In genomic region chr3:150142936-150143335, GRCh38 we compare ENCODE assay signal across 14 cellular contexts.
DNase-seq lines count a peak whose midpoint lies in the region; ATAC-seq lines count a peak whose summit lies in the region.
"Had no signal": no experiment of that assay in that cellular context is flagged by ENCODE, and none has a peak within 500 bp of the region (broad histone marks: within the 10 kb centered on the region; RNA-seq: fewer than 3 reads in every experiment).

No MANE protein-coding gene starts in this region.

- no peaks in the 10 kb centered on the region for H3K9me3 Mint-ChIP-seq in activated naive CD8-positive, alpha-beta T cell treated with anti-CD3 and anti-CD28 coated beads for 36 hours
- H3K9me3 Mint-ChIP-seq: CD4-positive, alpha-beta T cell had no signal

- H3K4me3 Mint-ChIP-seq in activated naive CD8-positive, alpha-beta T cell treated with anti-CD3 and anti-CD28 coated beads for 36 hours, result no peak overlapping the region
- H3K4me3 Mint-ChIP-seq: CD4-positive, alpha-beta T cell had no signal

- H3K27ac Mint-ChIP-seq in activated naive CD8-positive, alpha-beta T cell treated with anti-CD3 and anti-CD28 coated beads for 36 hours, result no peak overlapping the region
- H3K27ac Mint-ChIP-seq: CD4-positive, alpha-beta T cell had no signal

- peak; percentile 22 for DNase-seq in AG08395 (ENCODE audit: low spot score)
- peak; percentile 76 for DNase-seq in EH (ENCODE audit: low read depth)
- peak; percentile 29 for DNase-seq in astrocyte of the hippocampus (ENCODE audit: low read depth, low spot score)
- DNase-seq in renal cortical epithelial cell (ENCODE audit: low read depth), result peak; percentile 17
- no peak for DNase-seq in activated naive CD8-positive, alpha-beta T cell treated with anti-CD3 and anti-CD28 coated beads for 36 hours
- DNase-seq in KBM-7, result no peak
- DNase-seq: 8988T; AML-193; Caco-2; CD4-positive, alpha-beta T cell; GDM1; GOT3; H7 had no signal

- ATAC-seq in HG02798 (IDR thresholded peaks at IDR 0.05; ENCODE audit: poor library complexity, unreplicated experiment), result no peak

- peaks cover 6% of the 10 kb centered on the region for H3K27me3 Mint-ChIP-seq in activated naive CD8-positive, alpha-beta T cell treated with anti-CD3 and anti-CD28 coated beads for 36 hours

- H3K36me3 Mint-ChIP-seq in activated naive CD8-positive, alpha-beta T cell treated with anti-CD3 and anti-CD28 coated beads for 36 hours, result no peaks in the 10 kb centered on the region

- peaks cover 3% of the 10 kb centered on the region for H3K4me1 Mint-ChIP-seq in activated naive CD8-positive, alpha-beta T cell treated with anti-CD3 and anti-CD28 coated beads for 36 hours

- in situ Hi-C loops in KBM-7 (cut with MboI; ENCODE audit: low pct_unique_long_range_greater_than_20kb, low sequenced_read_pairs), result no loop called here

Comparison
In these comparisons a context has a peak if more than half of its experiments do, and no peak if none do; other contexts are left out.
1. DNase-seq: peak in AG08395 (single experiment), EH (single experiment), astrocyte of the hippocampus (single experiment) and renal cortical epithelial cell (single experiment); none in activated naive CD8-positive, alpha-beta T cell treated with anti-CD3 and anti-CD28 coated beads for 36 hours (single experiment) and KBM-7 (single experiment).